ENCODE assay signal across 21 cellular contexts in the genomic region with DNA sequence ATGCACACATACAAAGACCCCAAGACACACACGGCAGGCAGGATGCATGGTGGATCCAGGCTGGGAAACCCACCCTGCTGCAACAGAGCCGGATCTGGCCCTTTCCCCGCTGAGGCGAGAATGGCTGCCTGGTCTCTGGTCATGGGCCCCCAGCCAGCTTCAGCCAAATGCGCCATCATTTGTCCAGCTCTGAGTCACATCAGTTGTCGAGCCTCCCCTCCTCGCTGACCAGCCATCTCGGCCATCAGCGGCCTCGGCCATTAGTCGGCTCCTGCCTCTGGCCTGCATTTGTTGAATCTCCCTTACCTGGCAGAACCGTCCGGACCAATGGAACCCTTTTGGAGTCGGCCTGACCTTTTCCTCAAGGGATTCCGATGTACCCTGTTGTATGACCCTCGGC.
"Had no signal": no experiment of that assay in that cellular context is flagged by ENCODE, and none has a peak within 500 bp of the region (broad histone marks: within the 10 kb centered on the region; RNA-seq: fewer than 3 reads in every experiment).

No MANE protein-coding gene starts in this region.

- H3K4me3 ChIP-seq: esophagus squamous epithelium, lung, ovary, right lobe of liver, testis, tibial artery, upper lobe of left lung had no signal

- H3K4me3 Mint-ChIP-seq: central memory CD8-positive, alpha-beta T cell; effector memory CD8-positive, alpha-beta T cell; memory B cell; naive B cell; natural killer cell treated with Interleukin-12 subunit alpha and Interleukin-12 subunit beta and Interleukin-15 and Interleukin-18, amount 100 ng/mL, for 72 hours; stimulated activated memory B cell treated with anti-CD40 and anti-IgM and Interleukin-4, amounts not matched to agents 10 μg/mL and 1 μg/mL and 100 μg/mL, for 72 hours had no signal

- H3K27ac ChIP-seq: esophagus squamous epithelium, ovary, right lobe of liver, testis, tibial artery, upper lobe of left lung had no signal

- H3K27me3 Mint-ChIP-seq: central memory CD8-positive, alpha-beta T cell had no signal

- H3K36me3 Mint-ChIP-seq: memory B cell; naive B cell; natural killer cell treated with Interleukin-12 subunit alpha and Interleukin-12 subunit beta and Interleukin-15 and Interleukin-18, amount 100 ng/mL, for 72 hours; stimulated activated memory B cell treated with anti-CD40 and anti-IgM and Interleukin-4, amounts not matched to agents 10 μg/mL and 1 μg/mL and 100 μg/mL, for 72 hours had no signal

- H3K9me3 Mint-ChIP-seq: central memory CD8-positive, alpha-beta T cell; effector memory CD8-positive, alpha-beta T cell; memory B cell; naive B cell; natural killer cell treated with Interleukin-12 subunit alpha and Interleukin-12 subunit beta and Interleukin-15 and Interleukin-18, amount 100 ng/mL, for 72 hours; stimulated activated memory B cell treated with anti-CD40 and anti-IgM and Interleukin-4, amounts not matched to agents 10 μg/mL and 1 μg/mL and 100 μg/mL, for 72 hours had no signal

- DNase-seq: cortex of kidney; effector memory CD8-positive, alpha-beta T cell; erythroblast; esophagus squamous epithelium; foreskin melanocyte; naive B cell; occipital lobe; ovary; right lobe of liver; stimulated activated CD4-positive, alpha-beta T cell treated with anti-CD3 and anti-CD28 coated beads, Interleukin-2, amount 100 ng/mL, for 24 hours; stimulated activated CD4-positive, alpha-beta T cell treated with anti-CD3 and anti-CD28 coated beads, Interleukin-4, amount 100 ng/mL, for 24 hours; stimulated activated naive CD8-positive, alpha-beta T cell treated with anti-CD3 and anti-CD28 coated beads, Interleukin-15, Interleukin-2, amounts not matched to agents 100 U/mL and 50 U/mL, for 24 hours; testis; tibial artery had no signal

- H3K9me3 ChIP-seq: esophagus squamous epithelium, ovary, right lobe of liver, testis, tibial artery, upper lobe of left lung had no signal

- H3K27ac Mint-ChIP-seq: effector memory CD8-positive, alpha-beta T cell; memory B cell; natural killer cell treated with Interleukin-12 subunit alpha and Interleukin-12 subunit beta and Interleukin-15 and Interleukin-18, amount 100 ng/mL, for 72 hours; stimulated activated memory B cell treated with anti-CD40 and anti-IgM and Interleukin-4, amounts not matched to agents 10 μg/mL and 1 μg/mL and 100 μg/mL, for 72 hours had no signal

- H3K36me3 ChIP-seq: esophagus squamous epithelium, ovary, right lobe of liver, tibial artery, upper lobe of left lung had no signal

- ATAC-seq: effector memory CD8-positive, alpha-beta T cell; left lobe of liver; natural killer cell treated with Interleukin-12 subunit alpha and Interleukin-12 subunit beta and Interleukin-15 and Interleukin-18, amount 100 ng/mL, for 72 hours; right lobe of liver; stimulated activated memory B cell treated with anti-CD40 and anti-IgM and Interleukin-4, amounts not matched to agents 10 μg/mL and 1 μg/mL and 100 μg/mL, for 72 hours; stimulated activated naive CD8-positive, alpha-beta T cell treated with anti-CD3 and anti-CD28 coated beads, Interleukin-15, Interleukin-2, amounts not matched to agents 100 U/mL and 50 U/mL, for 24 hours had no signal

- H3K4me1 ChIP-seq: right lobe of liver had no signal

- H3K27me3 ChIP-seq: ovary, right lobe of liver, testis had no signal
